14 cellular contexts compared by ENCODE assay signal in the genomic region with DNA sequence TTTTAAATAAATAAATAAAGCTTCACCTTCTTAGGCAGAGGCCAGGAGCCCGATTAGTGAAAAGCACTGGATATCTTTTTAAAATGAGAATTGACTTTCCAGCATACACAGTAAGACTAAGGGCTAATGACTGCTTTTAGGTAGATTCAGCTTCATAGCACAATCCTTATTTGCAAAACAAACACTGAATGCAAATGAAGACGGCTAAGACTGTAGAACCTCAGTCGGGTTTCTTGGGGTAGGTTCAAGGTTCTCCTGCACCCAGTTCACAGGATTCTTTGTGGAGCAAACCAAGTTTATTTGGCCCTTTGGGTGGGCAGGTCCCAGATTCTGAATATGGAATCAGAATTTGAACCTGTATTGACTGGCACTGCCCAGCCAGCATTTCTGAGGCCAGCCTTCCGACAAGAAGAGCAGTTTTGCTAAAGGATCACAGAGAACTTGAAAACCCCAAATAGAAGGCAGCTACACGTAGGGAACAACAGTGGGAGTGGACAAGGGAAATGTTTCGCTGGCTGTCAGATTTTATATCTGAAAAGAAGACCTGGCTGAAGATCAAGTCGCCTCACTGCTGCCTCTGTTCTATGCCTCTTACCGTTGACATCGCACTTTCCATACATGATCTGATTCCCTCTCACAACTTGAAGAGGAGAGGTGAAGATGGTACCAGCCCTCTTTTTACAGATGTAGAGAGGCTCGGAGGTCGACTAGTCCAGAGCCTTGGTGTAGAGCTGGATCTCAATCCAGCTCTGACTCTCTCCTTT. TPM values are rescaled to one million over a fixed set of nuclear protein-coding genes. Genes with fewer than 3 reads are reported as not detected.
DNase-seq lines count a peak whose midpoint lies in the region; ATAC-seq, FAIRE-seq and TF ChIP-seq lines count a peak whose summit lies in the region.
"Had no signal": no experiment of that assay in that cellular context is flagged by ENCODE, and none has a peak within 500 bp of the region (broad histone marks: within the 10 kb centered on the region; RNA-seq: fewer than 3 reads in every experiment).

No MANE protein-coding gene starts in this region.

- H3F3A ChIP-seq in neural cell (ENCODE audit: insufficient read depth, low read length, poor library complexity, severe bottlenecking): peaks cover 4% of the 10 kb centered on the region

- H3K23ac ChIP-seq in IMR-90 (ENCODE audit: low read depth, low read length) (peak overlapping the region; percentile 80), H1 (ENCODE audit: insufficient read length) (no peak overlapping the region)

- DNase-seq in CD8-positive, alpha-beta T cell: peak in 1 of 7 experiments; percentile 39
- DNase-seq in IMR-90 (no peak), H1 (ENCODE audit: low read depth in 1 of 2, low spot score in 2 of 2) (no peak), ascending aorta (ENCODE audit: low spot score in 2 of 2) (no peak), OCI-M1 (lab: John Stamatoyannopoulos, UW) (no peak), upper lobe of right lung (no peak)
- DNase-seq in stimulated activated naive B cell treated with anti-CD40 and anti-IgM and Interleukin-4, amounts not matched to agents 10 μg/mL and 1 μg/mL and 100 μg/mL, for 72 hours: no peak
- DNase-seq: Caco-2; PC-9; psoas muscle; stimulated activated CD4-positive, alpha-beta T cell treated with anti-CD3 and anti-CD28 coated beads, Interleukin-4, amount 100 ng/mL, for 4 hours had no signal

- POLR2A ChIA-PET in CD8-positive, alpha-beta T cell (lab: Charles Lee): interaction anchor here (0.6 to 4.1 kb wide), 3 partner anchors 9 to 208 kb away, joined by 3 to 20 read pairs (median 4); no protein-coding TSS in a partner anchor
- POLR2A ChIA-PET in IMR-90 (lab: Charles Lee; ENCODE audit: unreplicated experiment): interaction anchor here (0.7 kb wide), 1 partner anchor 36 kb away, joined by 6 read pairs; no protein-coding TSS in a partner anchor
- POLR2A ChIA-PET in H1 (lab: Charles Lee; ENCODE audit: partially characterized antibody): interaction anchor here (0.8 to 6.2 kb wide), 7 partner anchors 8 to 181 kb away, joined by 3 to 88 read pairs (median 4); partner anchors contain the start of genes TRERF1 and UBR2

- H3K79me1 ChIP-seq in IMR-90 (ENCODE audit: low read depth in 1 of 2, low read length in 2 of 2) (peaks cover 50 to 94% of the 10 kb centered on the region in 2 experiments), H1 (ENCODE audit: low read depth, low read length) (peaks cover 14% of the 10 kb centered on the region)

- H3K4me2 ChIP-seq in IMR-90 (ENCODE audit: low read depth, low read length): peak overlapping the region; percentile 82
- H3K4me2 ChIP-seq in H1 (ENCODE audit: insufficient read depth in 1 of 2, low read depth in 2 of 2, low read length in 2 of 2): peak overlapping the region; percentile 46 to 73
- no peak overlapping the region for H3K4me2 ChIP-seq in neural cell (ENCODE audit: low read length)

- no peaks in the 10 kb centered on the region for H3K9me2 ChIP-seq in neural cell (ENCODE audit: insufficient read depth, low read length)

- H2AK9ac ChIP-seq in IMR-90 (replicated peaks; ENCODE audit: low read depth, low read length, poor library complexity): no peak overlapping the region

- H3K23me2 ChIP-seq in H1 (ENCODE audit: low read depth, low read length): peaks cover 5% of the 10 kb centered on the region

- intact Hi-C loops in CD8-positive, alpha-beta T cell (cut with DNase I, micrococcal nuclease): no loop called here
- intact Hi-C loops in IMR-90 (cut with micrococcal nuclease): loop anchor here (10.0 kb wide), 1 partner anchor 89 kb away; no protein-coding TSS in a partner anchor
- intact Hi-C loops in ascending aorta (cut with DNase I): no loop called here
- intact Hi-C loops in upper lobe of right lung (cut with DNase I): no loop called here

- H3K9ac ChIP-seq in IMR-90 (ENCODE audit: low read depth, low read length) (peak overlapping the region; percentile 62), H1 (replicated peaks in 1 of 4; ENCODE audit: extremely low read depth in 1 of 4, low read depth in 3 of 4, low read length in 3 of 4) (no peak overlapping the region; a peak in 1 of 7 replicates), neural cell (ENCODE audit: low read length) (no peak overlapping the region)

- no peaks in the 10 kb centered on the region for H3K27me3 Mint-ChIP-seq in CD8-positive, alpha-beta T cell (ENCODE audit: low read depth)
- peaks cover 0 to 10% of the 10 kb centered on the region in 2 donors for H3K27me3 Mint-ChIP-seq in stimulated activated naive B cell treated with anti-CD40 and anti-IgM and Interleukin-4, amounts not matched to agents 10 μg/mL and 1 μg/mL and 100 μg/mL, for 72 hours

- peaks cover 88% of the 10 kb centered on the region for H3K4me1 Mint-ChIP-seq in CD8-positive, alpha-beta T cell (ENCODE audit: low read depth)
- H3K4me1 Mint-ChIP-seq in stimulated activated naive B cell treated with anti-CD40 and anti-IgM and Interleukin-4, amounts not matched to agents 10 μg/mL and 1 μg/mL and 100 μg/mL, for 72 hours: no peaks in the 10 kb centered on the region

- H4K91ac ChIP-seq in IMR-90 (ENCODE audit: insufficient read depth, low read depth, low read length) (peak overlapping the region; percentile 52; the same call in 1 of the 2 replicates), H1 (replicated peaks; ENCODE audit: insufficient read length, low read length) (peak overlapping the region; percentile 20)

- H2AFZ ChIP-seq in IMR-90 (replicated peaks; ENCODE audit: low read length, poor library complexity) (no peak overlapping the region), H1 (ENCODE audit: low read length) (no peak overlapping the region), neural cell (ENCODE audit: low read depth, low read length) (no peak overlapping the region)
- H2AFZ ChIP-seq: PC-9 had no signal

- dilution Hi-C loops in IMR-90 (cut with HindIII; ENCODE audit: low sequenced_read_pairs, unreplicated experiment): no loop called here

- H3K9me3 ChIP-seq in CD8-positive, alpha-beta T cell (ENCODE audit: low read length): no peaks in the 10 kb centered on the region
- H3K9me3 ChIP-seq in IMR-90 (ENCODE audit: control insufficient read depth, insufficient read depth, low read length) (no peaks in the 10 kb centered on the region), H1 (ENCODE audit: insufficient read depth in 2 of 2, low read depth in 1 of 2, low read length in 1 of 2) (no peaks in the 10 kb centered on the region), neural cell (ENCODE audit: low read length) (no peaks in the 10 kb centered on the region), ascending aorta (no peaks in the 10 kb centered on the region), upper lobe of right lung (no peaks in the 10 kb centered on the region)
- H3K9me3 ChIP-seq: Caco-2, psoas muscle had no signal

- peaks cover 40% of the 10 kb centered on the region for H3K4me1 ChIP-seq in CD8-positive, alpha-beta T cell (ENCODE audit: insufficient read depth, low read length)
- H3K4me1 ChIP-seq in IMR-90 (ENCODE audit: control insufficient read depth, insufficient read depth, low read length) (peaks cover 40% of the 10 kb centered on the region), H1 (replicated peaks in 1 of 4; ENCODE audit: control insufficient read depth in 3 of 4, insufficient read depth in 4 of 4, low read length in 3 of 4) (peaks cover 30 to 56% (median 42%) of the 10 kb centered on the region in 4 experiments), ascending aorta (peaks cover 0 to 11% of the 10 kb centered on the region in 2 donors), upper lobe of right lung (peaks cover 15% of the 10 kb centered on the region)
- H3K4me1 ChIP-seq: Caco-2 had no signal

- H4K8ac ChIP-seq in IMR-90 (ENCODE audit: low read depth in 2 of 2, low read length in 2 of 2) (peak overlapping the region; percentile 37 to 80), H1 (ENCODE audit: extremely low read depth, insufficient read depth, low read length) (no peak overlapping the region)

- TF ChIP-seq POLR2A in IMR-90 (IDR thresholded peaks at IDR 0.05; ENCODE audit: low read depth, low read length): no peak
- TF ChIP-seq POLR2A in H1 (IDR thresholded peaks at IDR 0.05; ENCODE audit: control extremely low read depth in 1 of 2, low read depth in 2 of 2, low read length in 2 of 2): no peak

- H2BK15ac ChIP-seq in IMR-90 (ENCODE audit: low read depth, low read length): peak overlapping the region; percentile 51; the same call in 1 of the 3 replicates
- H2BK15ac ChIP-seq in H1 (ENCODE audit: low read length): peak overlapping the region; percentile 78; the same call in 1 of the 2 replicates

- no peak for TF ChIP-seq CTCF in CD8-positive, alpha-beta T cell (IDR thresholded peaks at IDR 0.05)
- no peak for TF ChIP-seq CTCF in IMR-90 (conservative IDR thresholded peaks at IDR 0.05; ENCODE audit: low read depth, low read length)
- no peak for TF ChIP-seq CTCF in H1 (IDR thresholded peaks at IDR 0.05; ENCODE audit: control extremely low read depth in 1 of 3, insufficient read depth in 1 of 3, low read depth in 1 of 3, low read length in 3 of 3)
- TF ChIP-seq CTCF in neural cell (IDR thresholded peaks at IDR 0.05; ENCODE audit: poor library complexity, severe bottlenecking): no peak
- TF ChIP-seq CTCF in ascending aorta (IDR thresholded peaks at IDR 0.05): no peak
- no peak for TF ChIP-seq CTCF in upper lobe of right lung (IDR thresholded peaks at IDR 0.05)

- no peaks in the 10 kb centered on the region for H3K9me3 Mint-ChIP-seq in CD8-positive, alpha-beta T cell
- no peaks in the 10 kb centered on the region for H3K9me3 Mint-ChIP-seq in stimulated activated naive B cell treated with anti-CD40 and anti-IgM and Interleukin-4, amounts not matched to agents 10 μg/mL and 1 μg/mL and 100 μg/mL, for 72 hours
- H3K9me3 Mint-ChIP-seq: T-helper 2 cell treated with Interferon-gamma antibody and Interleukin-4, amounts not matched to agents 5 μg/mL and 100 μg/mL, for 36 hours had no signal

- H3K9me1 ChIP-seq in IMR-90 (ENCODE audit: insufficient read depth, low read length): peaks cover 30% of the 10 kb centered on the region

- H2BK5ac ChIP-seq in IMR-90 (ENCODE audit: low read depth, low read length, poor library complexity, severe bottlenecking) (peak overlapping the region; percentile 26), H1 (ENCODE audit: low read depth, low read length) (peak overlapping the region; percentile 84)

- WGBS in IMR-90 (ENCODE audit: extremely low coverage in 2 of 2, insufficient read length in 1 of 2), 2 experiments: 20% methylated on average over 1 of the region's 11 CpGs; no CpG with 5 or more reads in 1 of the 2 experiments
- 56% methylated on average over 11 of the region's 11 CpGs; no CpG with 5 or more reads in 1 of the 2 experiments for WGBS in H1 (ENCODE audit: extremely low coverage in 1 of 2, insufficient coverage in 1 of 2, insufficient read length in 1 of 2, insufficient replicate concordance in 2 of 2, low coverage in 1 of 2, low lambda C conversion rate in 2 of 2, missing lambda C conversion rate in 1 of 2), 2 experiments

- TF ChIP-seq EP300 in H1 (IDR thresholded peaks at IDR 0.05; ENCODE audit: borderline replicate concordance in 1 of 2, low read depth in 2 of 2, low read length in 2 of 2) (no peak), neural cell (conservative IDR thresholded peaks at IDR 0.05; ENCODE audit: poor library complexity, severe bottlenecking) (no peak)

- peak overlapping the region; percentile 52 for H3K4me3 Mint-ChIP-seq in CD8-positive, alpha-beta T cell
- no peak overlapping the region for H3K4me3 Mint-ChIP-seq in stimulated activated naive B cell treated with anti-CD40 and anti-IgM and Interleukin-4, amounts not matched to agents 10 μg/mL and 1 μg/mL and 100 μg/mL, for 72 hours
- H3K4me3 Mint-ChIP-seq: T-helper 2 cell treated with Interferon-gamma antibody and Interleukin-4, amounts not matched to agents 5 μg/mL and 100 μg/mL, for 36 hours had no signal

- H3K4ac ChIP-seq in IMR-90 (ENCODE audit: low read depth, low read length) (peak overlapping the region; percentile 72), H1 (replicated peaks; ENCODE audit: insufficient read length, low read depth, low read length) (peak overlapping the region; percentile 12)

- H3K4me3 ChIP-seq in CD8-positive, alpha-beta T cell (ENCODE audit: low read depth, low read length): no peak overlapping the region
- H3K4me3 ChIP-seq in IMR-90 (ENCODE audit: insufficient read depth, low read depth, low read length) (no peak overlapping the region), H1 (ENCODE audit: extremely low read depth in 1 of 4, insufficient read depth in 2 of 4, low read depth in 3 of 4, low read length in 4 of 4) (peak overlapping the region in 1 of 4 experiments; percentile 54; a peak in 1 of 8 replicates), neural cell (ENCODE audit: low read length) (peak overlapping the region; percentile 12), ascending aorta (no peak overlapping the region), upper lobe of right lung (no peak overlapping the region)
- H3K4me3 ChIP-seq: PC-9, psoas muscle had no signal

- H3K36me3 Mint-ChIP-seq in CD8-positive, alpha-beta T cell: peaks cover 37% of the 10 kb centered on the region
- H3K36me3 Mint-ChIP-seq in stimulated activated naive B cell treated with anti-CD40 and anti-IgM and Interleukin-4, amounts not matched to agents 10 μg/mL and 1 μg/mL and 100 μg/mL, for 72 hours: no peaks in the 10 kb centered on the region

- no peaks in the 10 kb centered on the region for H3K36me3 ChIP-seq in CD8-positive, alpha-beta T cell (ENCODE audit: insufficient read depth, low read length)
- H3K36me3 ChIP-seq in IMR-90 (ENCODE audit: control insufficient read depth, insufficient read depth, low read length) (no peaks in the 10 kb centered on the region), H1 (ENCODE audit: control insufficient read depth in 2 of 4, insufficient read depth in 4 of 4, low read length in 3 of 4) (no peaks in the 10 kb centered on the region), neural cell (ENCODE audit: insufficient read depth, low read length) (no peaks in the 10 kb centered on the region), ascending aorta (no peaks in the 10 kb centered on the region), upper lobe of right lung (no peaks in the 10 kb centered on the region)

- H4K20me1 ChIP-seq in IMR-90 (ENCODE audit: insufficient read depth, low read length): peaks cover 40% of the 10 kb centered on the region
- H4K20me1 ChIP-seq in H1 (replicated peaks in 1 of 2; ENCODE audit: control insufficient read depth in 1 of 2, insufficient read depth in 2 of 2, low read length in 2 of 2): peaks cover 0 to 5% of the 10 kb centered on the region in 2 experiments
- no peaks in the 10 kb centered on the region for H4K20me1 ChIP-seq in neural cell (ENCODE audit: insufficient read depth)

- H3K27me3 ChIP-seq in CD8-positive, alpha-beta T cell (ENCODE audit: insufficient read depth, low read length): no peaks in the 10 kb centered on the region
- no peaks in the 10 kb centered on the region for H3K27me3 ChIP-seq in IMR-90 (ENCODE audit: control insufficient read depth, insufficient read depth, low read length)
- no peaks in the 10 kb centered on the region for H3K27me3 ChIP-seq in H1 (replicated peaks in 1 of 4; ENCODE audit: control insufficient read depth in 3 of 4, extremely low read depth in 1 of 4, insufficient read depth in 3 of 4, low read length in 3 of 4)
- no peaks in the 10 kb centered on the region for H3K27me3 ChIP-seq in neural cell (ENCODE audit: insufficient read depth, low read depth, low read length)
- H3K27me3 ChIP-seq in ascending aorta: no peaks in the 10 kb centered on the region
- H3K27me3 ChIP-seq in upper lobe of right lung: no peaks in the 10 kb centered on the region

- peak overlapping the region; percentile 88; the same call in 1 of the 2 replicates for H2BK12ac ChIP-seq in H1 (ENCODE audit: low read depth, low read length)

- H2AK5ac ChIP-seq in IMR-90 (ENCODE audit: low read depth, low read length): peak overlapping the region; percentile 74
- H2AK5ac ChIP-seq in H1 (ENCODE audit: low read depth, low read length): peak overlapping the region; percentile 91; the same call in 1 of the 2 replicates

- H3K18ac ChIP-seq in IMR-90 (ENCODE audit: low read depth, low read length): peak overlapping the region; percentile 45
- peak overlapping the region; percentile 90 for H3K18ac ChIP-seq in H1 (ENCODE audit: extremely low read depth, low read length)

- TF ChIP-seq RAD21 in IMR-90 (IDR thresholded peaks at IDR 0.05; ENCODE audit: low read length): no peak
- no peak for TF ChIP-seq RAD21 in H1 (IDR thresholded peaks at IDR 0.05 in 1 of 2, conservative IDR thresholded peaks at IDR 0.05 in 1 of 2; ENCODE audit: low read depth in 2 of 2, low read length in 2 of 2)
- no peak for TF ChIP-seq RAD21 in neural cell (conservative IDR thresholded peaks at IDR 0.05)

- FAIRE-seq in H1 (lab: Jason Lieb, UNC): no peak
- FAIRE-seq: endometrium had no signal

- no TSS peak for BruUV-seq in IMR-90 (replicated peaks; lab: Mats Ljungman, UMichigan)

- peak overlapping the region; percentile 28; the same call in 1 of the 2 replicates for H2BK20ac ChIP-seq in IMR-90 (ENCODE audit: low read depth, low read length)
- peak overlapping the region; percentile 83 for H2BK20ac ChIP-seq in H1 (ENCODE audit: low read length)

- H4K5ac ChIP-seq in IMR-90 (ENCODE audit: low read depth, low read length) (peak overlapping the region; percentile 65), H1 (ENCODE audit: insufficient read length, low read depth, low read length) (peak overlapping the region; percentile 65)

- H3K14ac ChIP-seq in IMR-90 (replicated peaks; ENCODE audit: low read depth, low read length) (peak overlapping the region; percentile 76), H1 (ENCODE audit: insufficient read length) (no peak overlapping the region)

- H2BK120ac ChIP-seq in IMR-90 (ENCODE audit: low read depth, low read length) (peak overlapping the region; percentile 36; the same call in 1 of the 2 replicates), H1 (replicated peaks; ENCODE audit: low read depth, low read length) (no peak overlapping the region)

- CTCF ChIA-PET in CD8-positive, alpha-beta T cell (lab: Charles Lee): interaction anchor here (0.8 to 2.1 kb wide), 3 partner anchors 10 to 129 kb away, joined by 3 to 7 read pairs (median 5); no protein-coding TSS in a partner anchor
- CTCF ChIA-PET in IMR-90 (lab: Yijun Ruan, JAX): interaction anchor here (0.6 to 1.5 kb wide), 3 partner anchors 104 to 364 kb away, joined by 3 read pairs; no protein-coding TSS in a partner anchor
- CTCF ChIA-PET in H1 (lab: Charles Lee; ENCODE audit: partially characterized antibody): interaction anchor here (1.3 to 3.5 kb wide), 5 partner anchors 10 to 105 kb away, joined by 3 to 19 read pairs (median 9); no protein-coding TSS in a partner anchor

- H3K27ac Mint-ChIP-seq in CD8-positive, alpha-beta T cell: peak overlapping the region; percentile 74
- H3K27ac Mint-ChIP-seq in stimulated activated naive B cell treated with anti-CD40 and anti-IgM and Interleukin-4, amounts not matched to agents 10 μg/mL and 1 μg/mL and 100 μg/mL, for 72 hours: no peak overlapping the region
- H3K27ac Mint-ChIP-seq: T-helper 2 cell treated with Interferon-gamma antibody and Interleukin-4, amounts not matched to agents 5 μg/mL and 100 μg/mL, for 36 hours had no signal

- H3K56ac ChIP-seq in IMR-90 (ENCODE audit: extremely low read depth, insufficient read depth, low read length) (no peak overlapping the region), H1 (replicated peaks; ENCODE audit: insufficient read length, low read depth, low read length) (no peak overlapping the region)

- in situ Hi-C loops in IMR-90 (cut with MboI; ENCODE audit: low sequenced_read_pairs): no loop called here

- H3K79me2 ChIP-seq in H1 (ENCODE audit: control insufficient read depth in 1 of 2, insufficient read depth in 2 of 2, low read length in 2 of 2) (peaks cover 51 to 98% of the 10 kb centered on the region in 2 experiments), neural cell (replicated peaks; ENCODE audit: insufficient read depth, low read length) (peaks cover 68% of the 10 kb centered on the region)

- no peak overlapping the region for H3K27ac ChIP-seq in CD8-positive, alpha-beta T cell (ENCODE audit: low read depth, low read length)
- peak overlapping the region; percentile 12; the same call in 1 of the 2 replicates for H3K27ac ChIP-seq in IMR-90 (ENCODE audit: insufficient read depth, low read length)
- H3K27ac ChIP-seq in H1 (ENCODE audit: low read depth, low read length): no peak overlapping the region
- H3K27ac ChIP-seq in neural cell (ENCODE audit: low read length): no peak overlapping the region
- no peak overlapping the region for H3K27ac ChIP-seq in ascending aorta
- H3K27ac ChIP-seq in upper lobe of right lung: no peak overlapping the region
- H3K27ac ChIP-seq: PC-9, psoas muscle had no signal

- ATAC-seq in CD8-positive, alpha-beta T cell: no peak
- ATAC-seq in IMR-90 (ENCODE audit: low read depth): no peak; the same call in 1 of the 2 replicates
- no peak for ATAC-seq in stimulated activated naive B cell treated with anti-CD40 and anti-IgM and Interleukin-4, amounts not matched to agents 10 μg/mL and 1 μg/mL and 100 μg/mL, for 72 hours (replicated peaks)
- ATAC-seq in upper lobe of right lung: no peak
- ATAC-seq: psoas muscle had no signal

RNA-seq across cellular contexts. Expression of gene TRERF1, which starts 8.2 kb away (rescaled TPM):
- total RNA-seq in CD8-positive, alpha-beta T cell: 10 to 100 TPM; 20.2 to 20.4 TPM
- total RNA-seq in IMR-90 (2012; rRNA removed) (6.3 and 6.7 TPM in 2 replicates), ascending aorta (34.1 TPM), upper lobe of right lung (3.8 TPM)
- polyA plus RNA-seq in IMR-90 (2012; rRNA removed) (9.9 and 11.1 TPM in 2 replicates), H1 (2011; rRNA removed) (10.8 and 14.9 TPM in 2 replicates), neural cell (4.3 and 4.5 TPM in 2 replicates)
- 3.8 and 6.1 TPM in 2 replicates for polyA plus RNA-seq in IMR-90 (2012; cell fraction: cytosol; rRNA removed)
- 26.9 and 30.3 TPM in 2 replicates for polyA plus RNA-seq in IMR-90 (2012; cell fraction: nucleus; rRNA removed; ENCODE audit: low replicate concordance)
- total RNA-seq in H1 (2021; fragmentation: NEBNext Ultra II Directional; extraction: Animal tissue kit (Norgen Biotek cat#: 25700)): 21.5 and 22.8 TPM in 2 replicates
- 7.8 TPM for polyA plus RNA-seq in H1 (2011; cell fraction: cytosol; rRNA removed)
- polyA plus RNA-seq in H1 (2011; cell fraction: nucleus; rRNA removed): 23.3 TPM
- 14.0 to 17.0 TPM (median 15.2 TPM) in 4 replicates for polyA plus RNA-seq in H1 (2012, experiment 1 of 2)
- polyA plus RNA-seq in H1 (2012, experiment 2 of 2): 3.9 TPM
- polyA plus RNA-seq in H1 (2013, experiment 1 of 2): 10.3 TPM
- 10.3 TPM for polyA plus RNA-seq in H1 (2013, experiment 2 of 2)
- polyA minus RNA-seq in H1 (2011; rRNA and poly(A)+ RNA removed): 12.4 and 15.8 TPM in 2 replicates
- polyA minus RNA-seq in H1 (2011; cell fraction: cytosol; rRNA and poly(A)+ RNA removed): 14.0 TPM
- 18.1 TPM for polyA minus RNA-seq in H1 (2011; cell fraction: nucleus; rRNA and poly(A)+ RNA removed)
- polyA minus RNA-seq in neural cell: 8.8 and 10.0 TPM in 2 replicates
